34 cellular contexts compared by ENCODE assay signal in the genomic region with DNA sequence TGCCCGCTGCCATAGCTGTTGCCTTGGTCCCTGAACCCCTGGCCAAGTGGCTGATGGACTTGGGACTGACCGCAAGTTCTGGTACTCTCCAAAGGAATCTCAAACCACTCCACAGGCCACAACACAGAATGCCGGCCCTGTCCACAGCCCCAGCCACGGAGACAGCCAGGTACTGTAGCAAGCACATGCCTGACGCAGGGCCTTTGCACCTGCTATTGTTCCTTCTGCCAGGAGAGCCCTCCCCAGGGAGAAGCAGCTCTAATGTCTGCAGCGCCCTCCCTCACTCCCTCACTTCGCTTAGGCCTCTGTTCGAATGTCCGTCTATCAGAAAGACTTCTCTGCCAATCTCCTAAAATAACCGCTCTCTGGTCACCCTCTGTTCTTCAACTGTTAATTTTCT.
"Had no signal": no experiment of that assay in that cellular context is flagged by ENCODE, and none has a peak within 500 bp of the region (broad histone marks: within the 10 kb centered on the region; RNA-seq: fewer than 3 reads in every experiment).

No MANE protein-coding gene starts in this region.

- H3K4me2 ChIP-seq: KMS-11 had no signal

- H3K9ac ChIP-seq: KMS-11 had no signal

- DNase-seq: Karpas-422, Kasumi-1, MM.1S, MV-4-11, NCI-H1048, NCI-H1092, NCI-H1092 treated with DMSO at 0.1 percent for 48 hours, NCI-H1105, NCI-H1105 treated with DMSO at 0.1 percent for 48 hours, NCI-H1417, NCI-H1417 treated with DMSO at 0.1 percent for 48 hours, NCI-H1436, NCI-H1436 treated with DMSO at 0.1 percent for 48 hours, NCI-H146, NCI-H1694, NCI-H1694 treated with DMSO at 0.1 percent for 48 hours, NCI-H187, NCI-H187 treated with DMSO at 0.1 percent for 48 hours, NCI-H1930, NCI-H2029, NCI-H2029 treated with DMSO at 0.1 percent for 48 hours, NCI-H2081, NCI-H2081 treated with DMSO at 0.1 percent for 48 hours, NCI-H2107, NCI-H2171, NCI-H2171 treated with DMSO at 0.1 percent for 48 hours, NCI-H2227 treated with DMSO at 0.1 percent for 48 hours, NCI-H345, NCI-H446, NCI-H446 treated with DMSO at 0.1 percent for 48 hours, NCI-H510A, NCI-H510A treated with DMSO at 0.1 percent for 48 hours, NCI-H524 had no signal

- H3K27ac ChIP-seq: KMS-11 had no signal
